1 cellular context compared by ENCODE assay signal in the genomic region with DNA sequence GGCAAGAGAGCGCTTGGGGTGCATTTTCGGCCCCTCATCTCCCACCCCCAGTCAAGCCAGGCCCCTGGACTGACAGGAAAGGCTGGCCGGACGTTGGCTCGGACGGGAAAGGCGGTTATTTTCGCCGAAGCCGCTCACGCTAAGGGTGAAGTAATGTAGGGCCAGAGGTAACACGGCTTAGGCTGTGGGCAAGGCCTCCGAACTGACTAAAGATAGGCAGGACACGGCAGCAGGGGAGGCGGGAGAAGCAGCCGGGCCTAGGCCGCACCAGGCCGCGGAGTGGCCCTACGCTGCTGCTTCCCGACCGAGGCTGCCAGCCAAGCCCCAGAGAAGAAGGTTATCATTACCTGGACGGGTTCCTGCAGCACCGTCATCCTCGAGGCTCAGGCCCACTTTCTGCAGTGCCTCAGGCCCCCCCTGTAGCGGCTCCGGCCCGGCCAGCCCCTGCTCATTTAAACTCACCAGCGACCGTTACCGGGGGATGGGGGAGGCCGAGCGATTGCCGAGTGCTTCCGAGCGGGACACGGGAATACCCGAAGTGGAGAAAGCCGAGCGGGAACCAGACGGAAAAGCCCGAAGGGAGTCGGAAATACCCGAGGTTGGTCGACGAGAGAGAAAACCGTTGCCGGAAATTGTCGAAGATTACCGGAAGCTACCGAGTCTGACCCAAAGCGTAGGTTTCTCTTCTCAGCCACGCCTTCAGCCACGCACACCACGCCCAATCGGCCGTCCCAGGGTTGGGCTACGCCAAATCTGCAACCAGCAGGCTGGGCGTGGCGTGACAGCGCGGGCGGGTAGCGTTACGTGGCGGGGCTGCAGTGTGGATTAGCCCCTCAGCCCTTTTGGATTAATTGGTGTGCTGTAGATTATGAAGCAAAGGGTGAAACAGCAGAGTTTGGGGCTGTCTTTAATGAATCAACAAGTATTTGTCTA.
TF ChIP-seq lines count a peak whose summit lies in the region.

A gene with protein sequence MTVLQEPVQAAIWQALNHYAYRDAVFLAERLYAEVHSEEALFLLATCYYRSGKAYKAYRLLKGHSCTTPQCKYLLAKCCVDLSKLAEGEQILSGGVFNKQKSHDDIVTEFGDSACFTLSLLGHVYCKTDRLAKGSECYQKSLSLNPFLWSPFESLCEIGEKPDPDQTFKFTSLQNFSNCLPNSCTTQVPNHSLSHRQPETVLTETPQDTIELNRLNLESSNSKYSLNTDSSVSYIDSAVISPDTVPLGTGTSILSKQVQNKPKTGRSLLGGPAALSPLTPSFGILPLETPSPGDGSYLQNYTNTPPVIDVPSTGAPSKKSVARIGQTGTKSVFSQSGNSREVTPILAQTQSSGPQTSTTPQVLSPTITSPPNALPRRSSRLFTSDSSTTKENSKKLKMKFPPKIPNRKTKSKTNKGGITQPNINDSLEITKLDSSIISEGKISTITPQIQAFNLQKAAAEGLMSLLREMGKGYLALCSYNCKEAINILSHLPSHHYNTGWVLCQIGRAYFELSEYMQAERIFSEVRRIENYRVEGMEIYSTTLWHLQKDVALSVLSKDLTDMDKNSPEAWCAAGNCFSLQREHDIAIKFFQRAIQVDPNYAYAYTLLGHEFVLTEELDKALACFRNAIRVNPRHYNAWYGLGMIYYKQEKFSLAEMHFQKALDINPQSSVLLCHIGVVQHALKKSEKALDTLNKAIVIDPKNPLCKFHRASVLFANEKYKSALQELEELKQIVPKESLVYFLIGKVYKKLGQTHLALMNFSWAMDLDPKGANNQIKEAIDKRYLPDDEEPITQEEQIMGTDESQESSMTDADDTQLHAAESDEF (minus strand): TSS at position 497 of the 933 bp plus-strand sequence. CDS start 123 bp downstream, at position 374.

TF ChIP-seq in GM12878, 131 proteins besides CTCF, POLR2A, EP300 and RAD21 (continued from another document and continues in another):
- TF ChIP-seq TARDBP (IDR thresholded peaks at IDR 0.05; ENCODE audit: borderline replicate concordance) (no peak), ZNF207 (IDR thresholded peaks at IDR 0.05; ENCODE audit: borderline replicate concordance) (peak; percentile 71; the same call in 1 of the 2 replicates), CBX3 (IDR thresholded peaks at IDR 0.05; ENCODE audit: borderline replicate concordance, low read depth) (no peak), PAX8 (IDR thresholded peaks at IDR 0.05) (no peak), RELA (IDR thresholded peaks at IDR 0.05; ENCODE audit: borderline replicate concordance, partially characterized antibody) (peak; percentile 28), ZNF24 (IDR thresholded peaks at IDR 0.05) (no peak), KDM1A (IDR thresholded peaks at IDR 0.05; ENCODE audit: borderline replicate concordance) (no peak), TAF1 (IDR thresholded peaks at IDR 0.05; ENCODE audit: borderline replicate concordance, low read depth, low read length) (no peak; the same call in 1 of the 2 replicates), NFYA (IDR thresholded peaks at IDR 0.05; ENCODE audit: borderline replicate concordance, low read depth, low read length) (no peak), POLR2AphosphoS5 (IDR thresholded peaks at IDR 0.05; ENCODE audit: low read length) (peak; percentile 63), JUNB (IDR thresholded peaks at IDR 0.05) (no peak), EZH2 (IDR thresholded peaks at IDR 0.05; ENCODE audit: borderline replicate concordance, control insufficient read depth, low read depth, low read length) (no peak), NRF1 (conservative IDR thresholded peaks at IDR 0.05; ENCODE audit: low read depth, low read length) (no peak), TCF12 (IDR thresholded peaks at IDR 0.05; ENCODE audit: low read depth, low read length) (0 out of 2 replicates have a peak, but pooled peaks have one; percentile 3), GABPA (IDR thresholded peaks at IDR 0.05; ENCODE audit: low read depth) (no peak), NR2F1 (conservative IDR thresholded peaks at IDR 0.05) (no peak), KAT2A (conservative IDR thresholded peaks at IDR 0.05; ENCODE audit: control insufficient read depth, low read depth, low read length) (no peak), MTA2 (IDR thresholded peaks at IDR 0.05; ENCODE audit: low read depth) (no peak), HDAC2 (IDR thresholded peaks at IDR 0.05) (no peak), MXI1 (IDR thresholded peaks at IDR 0.05; ENCODE audit: low read depth, low read length) (peak; percentile 69), ESRRA (IDR thresholded peaks at IDR 0.05; ENCODE audit: low read length) (no peak), TCF3 (IDR thresholded peaks at IDR 0.05; ENCODE audit: borderline replicate concordance, insufficient read depth, low read depth, low read length) (no peak), SMAD5 (IDR thresholded peaks at IDR 0.05; ENCODE audit: low read depth) (no peak), SUZ12 (IDR thresholded peaks at IDR 0.05; ENCODE audit: unreplicated experiment) (no peak), CBFB (IDR thresholded peaks at IDR 0.05; ENCODE audit: low read depth) (0 out of 2 replicates have a peak, but pooled peaks have one; percentile 49), ETV6 (conservative IDR thresholded peaks at IDR 0.05 in 1 of 2, IDR thresholded peaks at IDR 0.05 in 1 of 2; ENCODE audit: borderline replicate concordance in 1 of 2, low read depth in 1 of 2) (no peak), HDAC6 (IDR thresholded peaks at IDR 0.05; ENCODE audit: unreplicated experiment) (no peak), NR2C2 (IDR thresholded peaks at IDR 0.05; ENCODE audit: borderline replicate concordance, control insufficient read depth, insufficient read length, low read depth) (no peak), PAX5 (IDR thresholded peaks at IDR 0.05; ENCODE audit: borderline replicate concordance, low read depth, low read length) (peak; percentile 28; the same call in 1 of the 2 replicates), CHD1 (IDR thresholded peaks at IDR 0.05; ENCODE audit: low read depth, low read length) (0 out of 2 replicates have a peak, but pooled peaks have one; percentile 39)
- TF ChIP-seq, protein P1, sequence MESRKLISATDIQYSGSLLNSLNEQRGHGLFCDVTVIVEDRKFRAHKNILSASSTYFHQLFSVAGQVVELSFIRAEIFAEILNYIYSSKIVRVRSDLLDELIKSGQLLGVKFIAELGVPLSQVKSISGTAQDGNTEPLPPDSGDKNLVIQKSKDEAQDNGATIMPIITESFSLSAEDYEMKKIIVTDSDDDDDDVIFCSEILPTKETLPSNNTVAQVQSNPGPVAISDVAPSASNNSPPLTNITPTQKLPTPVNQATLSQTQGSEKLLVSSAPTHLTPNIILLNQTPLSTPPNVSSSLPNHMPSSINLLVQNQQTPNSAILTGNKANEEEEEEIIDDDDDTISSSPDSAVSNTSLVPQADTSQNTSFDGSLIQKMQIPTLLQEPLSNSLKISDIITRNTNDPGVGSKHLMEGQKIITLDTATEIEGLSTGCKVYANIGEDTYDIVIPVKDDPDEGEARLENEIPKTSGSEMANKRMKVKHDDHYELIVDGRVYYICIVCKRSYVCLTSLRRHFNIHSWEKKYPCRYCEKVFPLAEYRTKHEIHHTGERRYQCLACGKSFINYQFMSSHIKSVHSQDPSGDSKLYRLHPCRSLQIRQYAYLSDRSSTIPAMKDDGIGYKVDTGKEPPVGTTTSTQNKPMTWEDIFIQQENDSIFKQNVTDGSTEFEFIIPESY (IDR thresholded peaks at IDR 0.05) = no peak
- TF ChIP-seq, protein P2, sequence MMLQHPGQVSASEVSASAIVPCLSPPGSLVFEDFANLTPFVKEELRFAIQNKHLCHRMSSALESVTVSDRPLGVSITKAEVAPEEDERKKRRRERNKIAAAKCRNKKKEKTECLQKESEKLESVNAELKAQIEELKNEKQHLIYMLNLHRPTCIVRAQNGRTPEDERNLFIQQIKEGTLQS (IDR thresholded peaks at IDR 0.05; ENCODE audit: borderline replicate concordance, extremely low read depth, low read depth, low read length) = no peak
- TF ChIP-seq, protein P3, sequence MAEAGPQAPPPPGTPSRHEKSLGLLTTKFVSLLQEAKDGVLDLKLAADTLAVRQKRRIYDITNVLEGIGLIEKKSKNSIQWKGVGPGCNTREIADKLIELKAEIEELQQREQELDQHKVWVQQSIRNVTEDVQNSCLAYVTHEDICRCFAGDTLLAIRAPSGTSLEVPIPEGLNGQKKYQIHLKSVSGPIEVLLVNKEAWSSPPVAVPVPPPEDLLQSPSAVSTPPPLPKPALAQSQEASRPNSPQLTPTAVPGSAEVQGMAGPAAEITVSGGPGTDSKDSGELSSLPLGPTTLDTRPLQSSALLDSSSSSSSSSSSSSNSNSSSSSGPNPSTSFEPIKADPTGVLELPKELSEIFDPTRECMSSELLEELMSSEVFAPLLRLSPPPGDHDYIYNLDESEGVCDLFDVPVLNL (IDR thresholded peaks at IDR 0.05; ENCODE audit: low read depth, low read length) = no peak
- TF ChIP-seq, protein P4, sequence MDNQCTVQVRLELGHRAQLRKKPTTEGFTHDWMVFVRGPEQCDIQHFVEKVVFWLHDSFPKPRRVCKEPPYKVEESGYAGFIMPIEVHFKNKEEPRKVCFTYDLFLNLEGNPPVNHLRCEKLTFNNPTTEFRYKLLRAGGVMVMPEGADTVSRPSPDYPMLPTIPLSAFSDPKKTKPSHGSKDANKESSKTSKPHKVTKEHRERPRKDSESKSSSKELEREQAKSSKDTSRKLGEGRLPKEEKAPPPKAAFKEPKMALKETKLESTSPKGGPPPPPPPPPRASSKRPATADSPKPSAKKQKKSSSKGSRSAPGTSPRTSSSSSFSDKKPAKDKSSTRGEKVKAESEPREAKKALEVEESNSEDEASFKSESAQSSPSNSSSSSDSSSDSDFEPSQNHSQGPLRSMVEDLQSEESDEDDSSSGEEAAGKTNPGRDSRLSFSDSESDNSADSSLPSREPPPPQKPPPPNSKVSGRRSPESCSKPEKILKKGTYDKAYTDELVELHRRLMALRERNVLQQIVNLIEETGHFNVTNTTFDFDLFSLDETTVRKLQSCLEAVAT (IDR thresholded peaks at IDR 0.05) = peak; percentile 65
- TF ChIP-seq, protein P5, sequence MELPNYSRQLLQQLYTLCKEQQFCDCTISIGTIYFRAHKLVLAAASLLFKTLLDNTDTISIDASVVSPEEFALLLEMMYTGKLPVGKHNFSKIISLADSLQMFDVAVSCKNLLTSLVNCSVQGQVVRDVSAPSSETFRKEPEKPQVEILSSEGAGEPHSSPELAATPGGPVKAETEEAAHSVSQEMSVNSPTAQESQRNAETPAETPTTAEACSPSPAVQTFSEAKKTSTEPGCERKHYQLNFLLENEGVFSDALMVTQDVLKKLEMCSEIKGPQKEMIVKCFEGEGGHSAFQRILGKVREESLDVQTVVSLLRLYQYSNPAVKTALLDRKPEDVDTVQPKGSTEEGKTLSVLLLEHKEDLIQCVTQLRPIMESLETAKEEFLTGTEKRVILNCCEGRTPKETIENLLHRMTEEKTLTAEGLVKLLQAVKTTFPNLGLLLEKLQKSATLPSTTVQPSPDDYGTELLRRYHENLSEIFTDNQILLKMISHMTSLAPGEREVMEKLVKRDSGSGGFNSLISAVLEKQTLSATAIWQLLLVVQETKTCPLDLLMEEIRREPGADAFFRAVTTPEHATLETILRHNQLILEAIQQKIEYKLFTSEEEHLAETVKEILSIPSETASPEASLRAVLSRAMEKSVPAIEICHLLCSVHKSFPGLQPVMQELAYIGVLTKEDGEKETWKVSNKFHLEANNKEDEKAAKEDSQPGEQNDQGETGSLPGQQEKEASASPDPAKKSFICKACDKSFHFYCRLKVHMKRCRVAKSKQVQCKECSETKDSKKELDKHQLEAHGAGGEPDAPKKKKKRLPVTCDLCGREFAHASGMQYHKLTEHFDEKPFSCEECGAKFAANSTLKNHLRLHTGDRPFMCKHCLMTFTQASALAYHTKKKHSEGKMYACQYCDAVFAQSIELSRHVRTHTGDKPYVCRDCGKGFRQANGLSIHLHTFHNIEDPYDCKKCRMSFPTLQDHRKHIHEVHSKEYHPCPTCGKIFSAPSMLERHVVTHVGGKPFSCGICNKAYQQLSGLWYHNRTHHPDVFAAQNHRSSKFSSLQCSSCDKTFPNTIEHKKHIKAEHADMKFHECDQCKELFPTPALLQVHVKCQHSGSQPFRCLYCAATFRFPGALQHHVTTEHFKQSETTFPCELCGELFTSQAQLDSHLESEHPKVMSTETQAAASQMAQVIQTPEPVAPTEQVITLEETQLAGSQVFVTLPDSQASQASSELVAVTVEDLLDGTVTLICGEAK (IDR thresholded peaks at IDR 0.05; ENCODE audit: borderline replicate concordance) = peak; percentile 11; the same call in 1 of the 2 replicates
- TF ChIP-seq, protein P6, sequence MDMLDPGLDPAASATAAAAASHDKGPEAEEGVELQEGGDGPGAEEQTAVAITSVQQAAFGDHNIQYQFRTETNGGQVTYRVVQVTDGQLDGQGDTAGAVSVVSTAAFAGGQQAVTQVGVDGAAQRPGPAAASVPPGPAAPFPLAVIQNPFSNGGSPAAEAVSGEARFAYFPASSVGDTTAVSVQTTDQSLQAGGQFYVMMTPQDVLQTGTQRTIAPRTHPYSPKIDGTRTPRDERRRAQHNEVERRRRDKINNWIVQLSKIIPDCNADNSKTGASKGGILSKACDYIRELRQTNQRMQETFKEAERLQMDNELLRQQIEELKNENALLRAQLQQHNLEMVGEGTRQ (IDR thresholded peaks at IDR 0.05; ENCODE audit: borderline replicate concordance, low read depth, low read length) = no peak
- TF ChIP-seq, protein P7, sequence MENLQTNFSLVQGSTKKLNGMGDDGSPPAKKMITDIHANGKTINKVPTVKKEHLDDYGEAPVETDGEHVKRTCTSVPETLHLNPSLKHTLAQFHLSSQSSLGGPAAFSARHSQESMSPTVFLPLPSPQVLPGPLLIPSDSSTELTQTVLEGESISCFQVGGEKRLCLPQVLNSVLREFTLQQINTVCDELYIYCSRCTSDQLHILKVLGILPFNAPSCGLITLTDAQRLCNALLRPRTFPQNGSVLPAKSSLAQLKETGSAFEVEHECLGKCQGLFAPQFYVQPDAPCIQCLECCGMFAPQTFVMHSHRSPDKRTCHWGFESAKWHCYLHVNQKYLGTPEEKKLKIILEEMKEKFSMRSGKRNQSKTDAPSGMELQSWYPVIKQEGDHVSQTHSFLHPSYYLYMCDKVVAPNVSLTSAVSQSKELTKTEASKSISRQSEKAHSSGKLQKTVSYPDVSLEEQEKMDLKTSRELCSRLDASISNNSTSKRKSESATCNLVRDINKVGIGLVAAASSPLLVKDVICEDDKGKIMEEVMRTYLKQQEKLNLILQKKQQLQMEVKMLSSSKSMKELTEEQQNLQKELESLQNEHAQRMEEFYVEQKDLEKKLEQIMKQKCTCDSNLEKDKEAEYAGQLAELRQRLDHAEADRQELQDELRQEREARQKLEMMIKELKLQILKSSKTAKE (IDR thresholded peaks at IDR 0.05; ENCODE audit: low read depth, poor library complexity, severe bottlenecking) = no peak
- TF ChIP-seq, protein P8, sequence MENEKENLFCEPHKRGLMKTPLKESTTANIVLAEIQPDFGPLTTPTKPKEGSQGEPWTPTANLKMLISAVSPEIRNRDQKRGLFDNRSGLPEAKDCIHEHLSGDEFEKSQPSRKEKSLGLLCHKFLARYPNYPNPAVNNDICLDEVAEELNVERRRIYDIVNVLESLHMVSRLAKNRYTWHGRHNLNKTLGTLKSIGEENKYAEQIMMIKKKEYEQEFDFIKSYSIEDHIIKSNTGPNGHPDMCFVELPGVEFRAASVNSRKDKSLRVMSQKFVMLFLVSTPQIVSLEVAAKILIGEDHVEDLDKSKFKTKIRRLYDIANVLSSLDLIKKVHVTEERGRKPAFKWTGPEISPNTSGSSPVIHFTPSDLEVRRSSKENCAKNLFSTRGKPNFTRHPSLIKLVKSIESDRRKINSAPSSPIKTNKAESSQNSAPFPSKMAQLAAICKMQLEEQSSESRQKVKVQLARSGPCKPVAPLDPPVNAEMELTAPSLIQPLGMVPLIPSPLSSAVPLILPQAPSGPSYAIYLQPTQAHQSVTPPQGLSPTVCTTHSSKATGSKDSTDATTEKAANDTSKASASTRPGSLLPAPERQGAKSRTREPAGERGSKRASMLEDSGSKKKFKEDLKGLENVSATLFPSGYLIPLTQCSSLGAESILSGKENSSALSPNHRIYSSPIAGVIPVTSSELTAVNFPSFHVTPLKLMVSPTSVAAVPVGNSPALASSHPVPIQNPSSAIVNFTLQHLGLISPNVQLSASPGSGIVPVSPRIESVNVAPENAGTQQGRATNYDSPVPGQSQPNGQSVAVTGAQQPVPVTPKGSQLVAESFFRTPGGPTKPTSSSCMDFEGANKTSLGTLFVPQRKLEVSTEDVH (IDR thresholded peaks at IDR 0.05; ENCODE audit: low read depth, partially characterized antibody) = no peak
